8 cellular contexts compared by ENCODE assay signal in the genomic region with DNA sequence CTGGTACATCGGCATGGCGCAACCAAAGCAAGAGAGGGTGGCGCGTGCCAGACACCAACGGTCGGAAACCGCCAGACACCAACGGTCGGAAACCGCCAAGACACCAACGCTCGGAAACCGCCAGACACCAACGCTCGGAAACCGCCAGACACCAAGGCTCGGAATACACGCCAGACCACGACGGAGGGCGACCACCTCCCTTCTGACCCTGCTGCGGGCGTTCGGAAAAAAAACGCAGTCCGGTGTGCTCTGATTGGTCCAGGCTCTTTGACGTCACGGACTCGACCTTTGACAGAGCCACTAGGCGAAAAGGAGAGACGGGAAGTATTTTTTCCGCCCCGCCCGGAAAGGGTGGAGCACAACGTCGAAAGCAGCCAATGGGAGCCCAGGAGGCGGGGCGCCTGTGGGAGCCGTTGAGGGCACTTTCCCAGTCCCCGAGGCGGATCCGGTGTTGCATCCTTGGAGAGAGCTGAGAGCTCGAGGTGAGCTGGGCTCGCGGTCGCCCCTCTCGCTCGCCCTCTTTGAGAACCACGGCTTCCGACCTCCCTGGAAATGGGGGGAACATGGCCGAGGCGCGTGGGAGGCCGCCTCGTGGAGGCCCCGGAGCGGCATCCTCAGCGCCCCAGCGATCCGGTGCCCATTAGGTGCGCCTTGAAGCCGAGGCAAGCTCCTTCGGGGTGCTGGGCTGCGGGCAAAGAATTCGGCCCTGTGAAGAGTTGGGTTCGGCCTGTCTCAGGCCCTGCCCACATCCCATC. TPM values are rescaled to one million over a fixed set of nuclear protein-coding genes. Genes with fewer than 3 reads are reported as not detected.
DNase-seq lines count a peak whose midpoint lies in the region; ATAC-seq, FAIRE-seq and TF ChIP-seq lines count a peak whose summit lies in the region.
"Not testable (repeated sequence)": the region's sequence is repeated elsewhere in the genome, so short reads cannot be mapped to it uniquely, and the experiment has no call there.

No MANE protein-coding gene starts in this region.

- FAIRE-seq in A549 (lab: Jason Lieb, UNC) = not testable (repeated sequence)

- not testable (repeated sequence) for H3K36me3 ChIP-seq in esophagus muscularis mucosa

- H3K36me3 Mint-ChIP-seq in activated T-helper 1 cell treated with anti-CD3 and anti-CD28 coated beads, Interleukin-12 subunit alpha, Interleukin-12 subunit beta, Interleukin-2, Interleukin-4 antibody, amounts not matched to agents 30 ng/mL and 10 ng/mL and 1 ng/mL, durations not matched to agents 14 hours and 24 hours and 36 hours (ENCODE audit: low read depth) = not testable (repeated sequence)

- POLR2A ChIA-PET in A549 (lab: Yijun Ruan, JAX) = not testable (repeated sequence)

- peak overlapping the region; percentile 86; the same call in 1 of the 3 replicates for H3K4me2 ChIP-seq in A549

- H3K4me1 Mint-ChIP-seq in activated T-helper 1 cell treated with anti-CD3 and anti-CD28 coated beads, Interleukin-12 subunit alpha, Interleukin-12 subunit beta, Interleukin-2, Interleukin-4 antibody, amounts not matched to agents 30 ng/mL and 10 ng/mL and 1 ng/mL, durations not matched to agents 14 hours and 24 hours and 36 hours (ENCODE audit: low read depth) = not testable (repeated sequence)

- TF ChIP-seq POLR2A in A549 (IDR thresholded peaks at IDR 0.05; ENCODE audit: low read length) = peak; percentile 66
- peak; percentile 94 for TF ChIP-seq POLR2A in esophagus muscularis mucosa (IDR thresholded peaks at IDR 0.05; ENCODE audit: low read depth)

- WGBS in A549 (ENCODE audit: missing lambda C conversion rate) = 1% methylated on average over 34 of the region's 66 CpGs
- 0% methylated on average over 1 of the region's 66 CpGs for WGBS in esophagus muscularis mucosa

- H3K27ac ChIP-seq in A549 (peak overlapping the region; percentile 85 to 95), esophagus muscularis mucosa (replicated peaks in 1 of 4) (peak overlapping the region; percentile 89 to 90 (median 89))

- H3K27me3 Mint-ChIP-seq in activated T-helper 1 cell treated with anti-CD3 and anti-CD28 coated beads, Interleukin-12 subunit alpha, Interleukin-12 subunit beta, Interleukin-2, Interleukin-4 antibody, amounts not matched to agents 30 ng/mL and 10 ng/mL and 1 ng/mL, durations not matched to agents 14 hours and 24 hours and 36 hours (ENCODE audit: insufficient read depth) = not testable (repeated sequence)

- H3K4me3 ChIP-seq in A549 = peak overlapping the region; percentile 58
- peak overlapping the region; percentile 63 to 71 (median 66) for H3K4me3 ChIP-seq in esophagus muscularis mucosa

- intact Hi-C loops in activated T-helper 1 cell treated with anti-CD3 and anti-CD28 coated beads, Interleukin-12 subunit alpha, Interleukin-12 subunit beta, Interleukin-2, Interleukin-4 antibody, amounts not matched to agents 30 ng/mL and 10 ng/mL and 1 ng/mL, durations not matched to agents 14 hours and 24 hours and 36 hours (cut with micrococcal nuclease); esophagus muscularis mucosa (cut with DNase I): not testable (repeated sequence)

- H3K9me3 ChIP-seq in A549, esophagus muscularis mucosa: not testable (repeated sequence)

- peak; percentile 93 to 99 for ATAC-seq in A549
- ATAC-seq in GM19043 (IDR thresholded peaks at IDR 0.05; ENCODE audit: low read depth, unreplicated experiment) = peak; percentile 62
- peak; percentile 89 for ATAC-seq in HG03045 (IDR thresholded peaks at IDR 0.05; ENCODE audit: unreplicated experiment)

- not testable (repeated sequence) for TF ChIP-seq RAD21 in A549 (conservative IDR thresholded peaks at IDR 0.05 in 1 of 2, IDR thresholded peaks at IDR 0.05 in 1 of 2)

- not testable (repeated sequence) for H3K9me3 Mint-ChIP-seq in activated T-helper 1 cell treated with anti-CD3 and anti-CD28 coated beads, Interleukin-12 subunit alpha, Interleukin-12 subunit beta, Interleukin-2, Interleukin-4 antibody, amounts not matched to agents 30 ng/mL and 10 ng/mL and 1 ng/mL, durations not matched to agents 14 hours and 24 hours and 36 hours

- not testable (repeated sequence) for H3K27me3 ChIP-seq in esophagus muscularis mucosa

- peak overlapping the region; percentile 100 for H3K27ac Mint-ChIP-seq in activated T-helper 1 cell treated with anti-CD3 and anti-CD28 coated beads, Interleukin-12 subunit alpha, Interleukin-12 subunit beta, Interleukin-2, Interleukin-4 antibody, amounts not matched to agents 30 ng/mL and 10 ng/mL and 1 ng/mL, durations not matched to agents 14 hours and 24 hours and 36 hours

- TF ChIP-seq EP300 in A549 (IDR thresholded peaks at IDR 0.05); esophagus muscularis mucosa (IDR thresholded peaks at IDR 0.05): not testable (repeated sequence)

- not testable (repeated sequence) for H3K4me1 ChIP-seq in A549
- H3K4me1 ChIP-seq in esophagus muscularis mucosa = peaks cover 4 to 14% (median 10%) of the 10 kb centered on the region in 4 donors

- peak in 1 of 2 experiments; percentile 88 for DNase-seq in A549 (ENCODE audit: low read depth in 1 of 2, low spot score in 1 of 2)
- peak; percentile 89 for DNase-seq in RPMI8226
- peak; percentile 87 for DNase-seq in activated T-helper 1 cell treated with anti-CD3 and anti-CD28 coated beads, Interleukin-12 subunit alpha, Interleukin-12 subunit beta, Interleukin-2, Interleukin-4 antibody, amounts not matched to agents 30 ng/mL and 10 ng/mL and 1 ng/mL, durations not matched to agents 14 hours and 24 hours and 36 hours (ENCODE audit: low spot score)
- peak; percentile 93 for DNase-seq in esophagus muscularis mucosa (ENCODE audit: extremely low spot score)
- DNase-seq in mesenteric fat pad (ENCODE audit: low spot score) = peak; percentile 94
- DNase-seq in stimulated activated CD4-positive, alpha-beta T cell treated with anti-CD3 and anti-CD28 coated beads, Interleukin-2, amount 100 ng/mL, for 24 hours = peak; percentile 85 to 89

- CTCF ChIA-PET in A549 (lab: Yijun Ruan, JAX) = not testable (repeated sequence)

- H3K4me3 Mint-ChIP-seq in activated T-helper 1 cell treated with anti-CD3 and anti-CD28 coated beads, Interleukin-12 subunit alpha, Interleukin-12 subunit beta, Interleukin-2, Interleukin-4 antibody, amounts not matched to agents 30 ng/mL and 10 ng/mL and 1 ng/mL, durations not matched to agents 14 hours and 24 hours and 36 hours = peak overlapping the region; percentile 96

- TF ChIP-seq CTCF in A549 (IDR thresholded peaks at IDR 0.05); esophagus muscularis mucosa (IDR thresholded peaks at IDR 0.05): not testable (repeated sequence)

TF ChIP-seq in A549, 52 proteins besides CTCF, POLR2A, EP300 and RAD21:
- TF ChIP-seq BCL3 (IDR thresholded peaks at IDR 0.05) = 0 out of 3 replicates have a peak, but pooled peaks have one; percentile 60
- TF ChIP-seq RFX5 (IDR thresholded peaks at IDR 0.05) = peak; percentile 62; the same call in 1 of the 2 replicates

RNA-seq across cellular contexts. Expression of gene SPDYE8, which starts 23.7 kb away (rescaled TPM):
- polyA plus RNA-seq in A549 (2011; rRNA removed) (not detected in 2 replicates), A549 (2017; fragmentation: RNase III; extraction: RNeasy Plus Mini Kit Qiagen cat#74134 plus additional on column Dnase treatment) (not detected in 3 replicates)
- polyA plus RNA-seq in A549 (2012; cell fraction: cytosol; rRNA removed) = not detected in 2 replicates
- polyA plus RNA-seq in A549 (2012; cell fraction: nucleus; rRNA removed) = 0.07 TPM in 1 of 2 replicates, not detected in the other
- polyA minus RNA-seq in A549 (2011; rRNA and poly(A)+ RNA removed) = not detected in 2 replicates
- total RNA-seq in activated T-helper 1 cell treated with anti-CD3 and anti-CD28 coated beads, Interleukin-12 subunit alpha, Interleukin-12 subunit beta, Interleukin-2, Interleukin-4 antibody, amounts not matched to agents 30 ng/mL and 10 ng/mL and 1 ng/mL, durations not matched to agents 14 hours and 24 hours and 36 hours = not detected in 2 replicates
- total RNA-seq in esophagus muscularis mucosa (not detected), mesenteric fat pad (not detected)

RNA-seq across cellular contexts. Expression of gene TRIM74, which starts 36.6 kb away (rescaled TPM):
- polyA plus RNA-seq in A549 (2011; rRNA removed) (0.21 TPM in 1 of 2 replicates, not detected in the other), A549 (2017; fragmentation: RNase III; extraction: RNeasy Plus Mini Kit Qiagen cat#74134 plus additional on column Dnase treatment) (0.38 to 0.76 TPM (median 0.62 TPM) in 3 replicates)
- 0.09 TPM in 1 of 2 replicates, not detected in the other for polyA plus RNA-seq in A549 (2012; cell fraction: cytosol; rRNA removed)
- 1.4 and 2.1 TPM in 2 replicates for polyA plus RNA-seq in A549 (2012; cell fraction: nucleus; rRNA removed)
- polyA minus RNA-seq in A549 (2011; rRNA and poly(A)+ RNA removed) = not detected in 2 replicates
- 0.44 and 0.57 TPM in 2 replicates for total RNA-seq in activated T-helper 1 cell treated with anti-CD3 and anti-CD28 coated beads, Interleukin-12 subunit alpha, Interleukin-12 subunit beta, Interleukin-2, Interleukin-4 antibody, amounts not matched to agents 30 ng/mL and 10 ng/mL and 1 ng/mL, durations not matched to agents 14 hours and 24 hours and 36 hours
- total RNA-seq in esophagus muscularis mucosa (1 to 10 TPM in 1 of 4 donors, not detected in 3; 1.2 TPM), mesenteric fat pad (0.61 TPM)

RNA-seq across cellular contexts. Expression of gene SPDYE11, which starts 51.8 kb away (rescaled TPM):
- polyA plus RNA-seq in A549 (2011; rRNA removed) (not detected in 2 replicates), A549 (2017; fragmentation: RNase III; extraction: RNeasy Plus Mini Kit Qiagen cat#74134 plus additional on column Dnase treatment) (not detected in 3 replicates)
- not detected in 2 replicates for polyA plus RNA-seq in A549 (2012; cell fraction: cytosol; rRNA removed)
- not detected in 2 replicates for polyA plus RNA-seq in A549 (2012; cell fraction: nucleus; rRNA removed)
- not detected in 2 replicates for polyA minus RNA-seq in A549 (2011; rRNA and poly(A)+ RNA removed)
- total RNA-seq in activated T-helper 1 cell treated with anti-CD3 and anti-CD28 coated beads, Interleukin-12 subunit alpha, Interleukin-12 subunit beta, Interleukin-2, Interleukin-4 antibody, amounts not matched to agents 30 ng/mL and 10 ng/mL and 1 ng/mL, durations not matched to agents 14 hours and 24 hours and 36 hours = not detected in 2 replicates
- total RNA-seq in esophagus muscularis mucosa (not detected), mesenteric fat pad (not detected)
